ENCODE assay signal across 27 cellular contexts in genomic region chr16:4450430-4450829, GRCh38.
"Had no signal": no experiment of that assay in that cellular context is flagged by ENCODE, and none has a peak within 500 bp of the region (broad histone marks: within the 10 kb centered on the region; RNA-seq: fewer than 3 reads in every experiment).

No MANE protein-coding gene starts in this region.

- H3K4me3 ChIP-seq: adrenal gland, body of pancreas, cardiac muscle cell, coronary artery, dorsolateral prefrontal cortex, gastrocnemius medialis, hepatocyte, left ventricle myocardium inferior, right atrium auricular region, smooth muscle cell, uterus had no signal

- H3K9me3 Mint-ChIP-seq: naive B cell, type B pancreatic cell had no signal

- H3K27me3 ChIP-seq: adrenal gland, body of pancreas, cardiac muscle cell, dorsolateral prefrontal cortex, gastrocnemius medialis, hepatocyte, right atrium auricular region, uterus had no signal

- DNase-seq: activated CD4-positive, alpha-beta T cell treated with anti-CD3 and anti-CD28 coated beads for 4 hours; activated CD4-positive, alpha-beta T cell treated with anti-CD3 and anti-CD28 coated beads, Interleukin-2, amount 50 U/mL, for 48 hours; activated effector memory CD4-positive, alpha-beta T cell treated with Interleukin-2 at 50 U/mL for 16 hours; activated naive CD4-positive, alpha-beta T cell treated with Interleukin-2 at 50 U/mL for 16 hours; adrenal gland; aorta; body of pancreas; cerebellar nuclear complex; dorsolateral prefrontal cortex; effector memory CD4-positive, alpha-beta T cell; gastrocnemius medialis; islet precursor cell; left ventricle myocardium inferior; naive B cell; occipital lobe; stimulated activated CD4-positive, alpha-beta T cell treated with anti-CD3 and anti-CD28 coated beads, Interleukin-1b, Interleukin-23, amount 100 ng/mL, for 48 hours; stimulated activated CD4-positive, alpha-beta T cell treated with anti-CD3 and anti-CD28 coated beads, Interleukin-4, amount 100 ng/mL, for 4 hours; stimulated activated CD8-positive, alpha-beta memory T cell treated with anti-CD3 and anti-CD28 coated beads, Interleukin-4, amount 100 ng/mL, for 48 hours; stimulated activated naive CD4-positive, alpha-beta T cell; uterus had no signal

- H3K4me1 ChIP-seq: body of pancreas, gastrocnemius medialis, left ventricle myocardium inferior, right atrium auricular region, uterus had no signal

- H3K27ac Mint-ChIP-seq: activated naive CD8-positive, alpha-beta T cell; type B pancreatic cell had no signal

- H3K4me3 Mint-ChIP-seq: activated naive CD8-positive, alpha-beta T cell; naive B cell; type B pancreatic cell had no signal

- H3K79me2 ChIP-seq: hepatocyte had no signal

- H3K9me3 ChIP-seq: adrenal gland, body of pancreas, gastrocnemius medialis, left ventricle myocardium inferior, right atrium auricular region, uterus had no signal

- H3K36me3 ChIP-seq: uterus had no signal

- H3K4me1 Mint-ChIP-seq: naive B cell had no signal

- H2AFZ ChIP-seq: hepatocyte had no signal

- H3K27ac ChIP-seq: adrenal gland, body of pancreas, cardiac muscle cell, coronary artery, dorsolateral prefrontal cortex, gastrocnemius medialis, hepatocyte, left ventricle myocardium inferior, right atrium auricular region, uterus had no signal

- H3K27me3 Mint-ChIP-seq: activated naive CD8-positive, alpha-beta T cell; naive B cell; type B pancreatic cell had no signal

- H3K36me3 Mint-ChIP-seq: activated naive CD8-positive, alpha-beta T cell; naive B cell; type B pancreatic cell had no signal

- H3K4me2 ChIP-seq: hepatocyte, smooth muscle cell had no signal
